In genomic region chr7:74582447-74583039, GRCh38 we compare ENCODE assay signal across 1 cellular context.
TF ChIP-seq lines count a peak whose summit lies in the region.

No MANE protein-coding gene starts in this region.

TF ChIP-seq in K562, 482 proteins besides CTCF, POLR2A, EP300 and RAD21 (continued from another document):
- TF ChIP-seq PTBP1 (IDR thresholded peaks at IDR 0.05; ENCODE audit: low read depth, low read length), result peak; percentile 72; the same call in 1 of the 2 replicates
- peak; percentile 38 for TF ChIP-seq PHF20 (IDR thresholded peaks at IDR 0.05; ENCODE audit: partially characterized antibody)
- peak; percentile 66 for TF ChIP-seq BRD9 (IDR thresholded peaks at IDR 0.05; ENCODE audit: low read depth, partially characterized antibody)
- TF ChIP-seq KLF16 (IDR thresholded peaks at IDR 0.05), result no peak
- TF ChIP-seq NR2C2 (CRISPR knock-in tag; IDR thresholded peaks at IDR 0.05), result no peak
- no peak for TF ChIP-seq NR2C2 (tag; IDR thresholded peaks at IDR 0.05)
- TF ChIP-seq KDM1A (IDR thresholded peaks at IDR 0.05), result peak; percentile 76 to 91
- TF ChIP-seq HDAC2 (IDR thresholded peaks at IDR 0.05), result peak; percentile 79; the same call in 1 of the 2 replicates
- peak; percentile 96 for TF ChIP-seq SMARCA5 (IDR thresholded peaks at IDR 0.05)
- peak; percentile 67; the same call in 1 of the 2 replicates for TF ChIP-seq CBX1 (IDR thresholded peaks at IDR 0.05; ENCODE audit: low read depth)
